1 cellular context compared by ENCODE assay signal in genomic region chr16:56985288-56985961, GRCh38.
A peak's percentile ranks its signal among the peaks of the same experiment; 100 is the strongest.
TF ChIP-seq lines count a peak whose summit lies in the region.

No MANE protein-coding gene starts in this region.

TF ChIP-seq in IMR-90, 13 proteins besides CTCF, POLR2A, EP300 and RAD21:
- TF ChIP-seq FOS (IDR thresholded peaks at IDR 0.05; ENCODE audit: low read depth, low read length) (0 out of 2 replicates have a peak, but pooled peaks have one; percentile 39), SMC3 (IDR thresholded peaks at IDR 0.05; ENCODE audit: low read depth, low read length) (no peak)
